1 cellular context compared by ENCODE assay signal in genomic region chr19:19053508-19054314, GRCh38.
TF ChIP-seq lines count a peak whose summit lies in the region.

No MANE protein-coding gene starts in this region.

TF ChIP-seq in HepG2, 621 proteins besides CTCF, POLR2A, EP300 and RAD21 (continued from another document):
- TF ChIP-seq FOXO4 (CRISPR knock-in tag; conservative IDR thresholded peaks at IDR 0.05) (no peak), FOXC1 (CRISPR knock-in tag; IDR thresholded peaks at IDR 0.05; ENCODE audit: borderline replicate concordance) (no peak), ZKSCAN1 (IDR thresholded peaks at IDR 0.05; ENCODE audit: low read length) (no peak), RBM22 (optimal IDR thresholded peaks at IDR 0.05; ENCODE audit: low read length) (no peak), ZBTB26 (CRISPR knock-in tag; IDR thresholded peaks at IDR 0.05; ENCODE audit: borderline replicate concordance) (no peak), MEIS1 (CRISPR knock-in tag; IDR thresholded peaks at IDR 0.05; ENCODE audit: borderline replicate concordance) (no peak), CERS6 (CRISPR knock-in tag; IDR thresholded peaks at IDR 0.05) (no peak), ZHX2 (IDR thresholded peaks at IDR 0.05; ENCODE audit: low read depth) (no peak), ZHX2 (CRISPR knock-in tag; IDR thresholded peaks at IDR 0.05; ENCODE audit: borderline replicate concordance) (no peak), ZFP91 (CRISPR knock-in tag; IDR thresholded peaks at IDR 0.05; ENCODE audit: borderline replicate concordance) (peak; percentile 25; the same call in 1 of the 2 replicates), SNAPC2 (CRISPR knock-in tag; IDR thresholded peaks at IDR 0.05) (no peak), ZNF432 (CRISPR knock-in tag; IDR thresholded peaks at IDR 0.05; ENCODE audit: borderline replicate concordance) (no peak), NFIB (CRISPR knock-in tag; IDR thresholded peaks at IDR 0.05; ENCODE audit: borderline replicate concordance) (no peak), SRY (CRISPR knock-in tag; IDR thresholded peaks at IDR 0.05) (no peak), BRF2 (CRISPR knock-in tag; IDR thresholded peaks at IDR 0.05) (no peak), ZNF710 (CRISPR knock-in tag; IDR thresholded peaks at IDR 0.05; ENCODE audit: borderline replicate concordance) (0 out of 2 replicates have a peak, but pooled peaks have one; percentile 21), MXI1 (IDR thresholded peaks at IDR 0.05; ENCODE audit: borderline replicate concordance, low read depth, low read length) (0 out of 3 replicates have a peak, but pooled peaks have one; percentile 15), SALL2 (CRISPR knock-in tag; IDR thresholded peaks at IDR 0.05) (no peak), ZNF317 (CRISPR knock-in tag; IDR thresholded peaks at IDR 0.05) (no peak), RFXANK (CRISPR knock-in tag; IDR thresholded peaks at IDR 0.05) (no peak), ZBTB49 (CRISPR knock-in tag; IDR thresholded peaks at IDR 0.05; ENCODE audit: borderline replicate concordance) (no peak), ZNF225 (CRISPR knock-in tag; IDR thresholded peaks at IDR 0.05) (no peak), GATAD1 (CRISPR knock-in tag; IDR thresholded peaks at IDR 0.05) (no peak)
TF ChIP-seq in HepG2: peak in this region for 21.
